Comparison of ENCODE assay signal across 11 cellular contexts in genomic region chr14:44778562-44778961, GRCh38.
DNase-seq lines count a peak whose midpoint lies in the region; ATAC-seq and TF ChIP-seq lines count a peak whose summit lies in the region.
"Had no signal": no experiment of that assay in that cellular context is flagged by ENCODE, and none has a peak within 500 bp of the region (broad histone marks: within the 10 kb centered on the region; RNA-seq: fewer than 3 reads in every experiment).

No MANE protein-coding gene starts in this region.

- H3K4me3 ChIP-seq in AG10803 (ENCODE audit: low read length) (no peak overlapping the region), fibroblast of the aortic adventitia (ENCODE audit: low read depth, low read length) (no peak overlapping the region)
- H3K4me3 ChIP-seq: psoas muscle, SK-N-MC had no signal

- peak; percentile 51 for DNase-seq in AG10803 (ENCODE audit: low read depth)
- DNase-seq in NCI-H82 treated with DMSO at 0.1 percent for 48 hours (lab: John Stamatoyannopoulos, UW; ENCODE audit: unreplicated experiment), result peak; percentile 10
- peak; percentile 83 for DNase-seq in fibroblast of the aortic adventitia (ENCODE audit: low read depth)
- DNase-seq in retina, result no peak
- DNase-seq in activated CD4-positive, alpha-beta T cell treated with anti-CD3 and anti-CD28 coated beads, Interleukin-2, amount 10 ng/mL, durations not matched to agents 7 days and 5 days, result no peak
- DNase-seq in activated CD8-positive, alpha-beta memory T cell treated with anti-CD3 and anti-CD28 coated beads, Interleukin-2, amount 50 U/mL, for 48 hours, result no peak
- no peak for DNase-seq in omental fat pad (ENCODE audit: low spot score)
- DNase-seq: psoas muscle had no signal

- no peak overlapping the region for H3K27ac Mint-ChIP-seq in activated CD4-positive, alpha-beta T cell treated with anti-CD3 and anti-CD28 coated beads, Interleukin-2, amount 10 ng/mL, durations not matched to agents 7 days and 5 days
- H3K27ac Mint-ChIP-seq: CD14-positive monocyte had no signal

- H3K4me3 Mint-ChIP-seq in activated CD4-positive, alpha-beta T cell treated with anti-CD3 and anti-CD28 coated beads, Interleukin-2, amount 10 ng/mL, durations not matched to agents 7 days and 5 days, result no peak overlapping the region
- H3K4me3 Mint-ChIP-seq: CD14-positive monocyte had no signal

- H3K36me3 Mint-ChIP-seq in activated CD4-positive, alpha-beta T cell treated with anti-CD3 and anti-CD28 coated beads, Interleukin-2, amount 10 ng/mL, durations not matched to agents 7 days and 5 days (ENCODE audit: low read depth), result no peaks in the 10 kb centered on the region
- H3K36me3 Mint-ChIP-seq: CD14-positive monocyte had no signal

- TF ChIP-seq CTCF in AG10803 (conservative IDR thresholded peaks at IDR 0.05; ENCODE audit: low read length) (no peak), fibroblast of the aortic adventitia (IDR thresholded peaks at IDR 0.05; ENCODE audit: insufficient read depth, low read length) (no peak), omental fat pad (IDR thresholded peaks at IDR 0.05) (no peak)

- CTCF ChIA-PET in activated CD4-positive, alpha-beta T cell treated with anti-CD3 and anti-CD28 coated beads, Interleukin-2, amount 10 ng/mL, durations not matched to agents 7 days and 5 days (lab: Charles Lee), result no interaction called here

- no peaks in the 10 kb centered on the region for H3K4me1 Mint-ChIP-seq in activated CD4-positive, alpha-beta T cell treated with anti-CD3 and anti-CD28 coated beads, Interleukin-2, amount 10 ng/mL, durations not matched to agents 7 days and 5 days
- H3K4me1 Mint-ChIP-seq: CD14-positive monocyte had no signal

- POLR2A ChIA-PET in activated CD4-positive, alpha-beta T cell treated with anti-CD3 and anti-CD28 coated beads, Interleukin-2, amount 10 ng/mL, durations not matched to agents 7 days and 5 days (lab: Charles Lee), result no interaction called here

- no peaks in the 10 kb centered on the region for H3K27me3 Mint-ChIP-seq in activated CD4-positive, alpha-beta T cell treated with anti-CD3 and anti-CD28 coated beads, Interleukin-2, amount 10 ng/mL, durations not matched to agents 7 days and 5 days

- ATAC-seq in GM21529 (IDR thresholded peaks at IDR 0.05; ENCODE audit: unreplicated experiment) (peak; percentile 65), omental fat pad (ENCODE audit: low FRiP score) (no peak)
- ATAC-seq: psoas muscle had no signal

- no peaks in the 10 kb centered on the region for H3K9me3 Mint-ChIP-seq in activated CD4-positive, alpha-beta T cell treated with anti-CD3 and anti-CD28 coated beads, Interleukin-2, amount 10 ng/mL, durations not matched to agents 7 days and 5 days

Comparison
In these comparisons a context has a peak if more than half of its experiments do, and no peak if none do; other contexts are left out.
1. DNase-seq: peak in AG10803 (single experiment), NCI-H82 treated with DMSO at 0.1 percent for 48 hours (single experiment) and fibroblast of the aortic adventitia (single experiment); none in retina (single experiment), activated CD4-positive, alpha-beta T cell treated with anti-CD3 and anti-CD28 coated beads, Interleukin-2, amount 10 ng/mL, durations not matched to agents 7 days and 5 days (single experiment), activated CD8-positive, alpha-beta memory T cell treated with anti-CD3 and anti-CD28 coated beads, Interleukin-2, amount 50 U/mL, for 48 hours (single experiment) and omental fat pad (single experiment).